ENCODE assay signal across 14 cellular contexts in the genomic region with DNA sequence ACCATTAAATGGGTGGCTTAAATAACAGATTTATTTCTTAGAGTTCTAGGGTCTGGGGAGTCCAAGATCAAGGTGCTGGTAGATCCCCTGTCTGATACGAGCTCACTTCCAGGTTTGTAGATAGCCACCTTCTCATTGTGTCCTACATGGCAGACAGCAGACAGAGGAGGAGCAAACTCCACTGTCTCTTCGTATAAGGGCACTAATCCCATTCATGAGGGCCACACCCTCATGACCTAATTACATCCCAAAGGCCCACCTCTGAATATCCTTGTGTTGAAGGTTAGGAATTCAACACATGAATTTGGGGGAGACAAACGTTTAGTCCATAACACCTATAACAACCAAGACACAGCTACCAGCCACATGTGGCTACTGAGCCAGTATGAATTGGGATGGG. TPM values are rescaled to one million over a fixed set of nuclear protein-coding genes. Genes with fewer than 3 reads are reported as not detected.
A peak's percentile ranks its signal among the peaks of the same experiment; 100 is the strongest.
DNase-seq lines count a peak whose midpoint lies in the region; ATAC-seq, FAIRE-seq and TF ChIP-seq lines count a peak whose summit lies in the region.
"Had no signal": no experiment of that assay in that cellular context is flagged by ENCODE, and none has a peak within 500 bp of the region (broad histone marks: within the 10 kb centered on the region; RNA-seq: fewer than 3 reads in every experiment).

No MANE protein-coding gene starts in this region.

- in situ Hi-C loops in GM13976 (cut with MboI; ENCODE audit: low sequenced_read_pairs, unreplicated experiment): no loop called here
- in situ Hi-C loops in HAP-1 (cut with MboI; ENCODE audit: low sequenced_read_pairs): loop anchor here (5.0 kb wide), 1 partner anchor 248 kb away; the partner anchor contains the start of gene DYNC1H1

- H3K9me3 ChIP-seq in spleen: peaks cover 0 to 8% (median 0%) of the 10 kb centered on the region in 8 donors
- no peaks in the 10 kb centered on the region for H3K9me3 ChIP-seq in HAP-1

- H3K27me3 ChIP-seq in spleen (replicated peaks in 1 of 7): peaks cover 0 to 17% (median 0%) of the 10 kb centered on the region in 7 donors
- no peaks in the 10 kb centered on the region for H3K27me3 ChIP-seq in HAP-1 (ENCODE audit: low read depth)
- H3K27me3 ChIP-seq: BLaER1 had no signal

- H3K4me1 ChIP-seq in spleen (peaks cover 0 to 37% (median 1%) of the 10 kb centered on the region in 6 donors), HAP-1 (no peaks in the 10 kb centered on the region)

- no peak for TF ChIP-seq CTCF in GM13976 (IDR thresholded peaks at IDR 0.05; ENCODE audit: borderline replicate concordance, control extremely low read depth, extremely low read depth, insufficient read depth, missing control alignments)
- TF ChIP-seq CTCF in spleen (IDR thresholded peaks at IDR 0.05 in 8 of 11, conservative IDR thresholded peaks at IDR 0.05 in 3 of 11): no peak

- no peak for ATAC-seq in effector memory CD8-positive, alpha-beta T cell (replicated peaks)

- CTCF ChIA-PET in activated CD4-positive, alpha-beta memory T cell treated with anti-CD3 and anti-CD28 coated beads, Interleukin-2, amount 10 ng/mL, durations not matched to agents 7 days and 5 days (lab: Charles Lee): interaction anchor here (0.7 kb wide), 1 partner anchor 142 kb away, joined by 3 read pairs; no protein-coding TSS in a partner anchor
- CTCF ChIA-PET in activated CD4-positive, alpha-beta memory T cell treated with anti-CD3 and anti-CD28 coated beads for 36 hours (lab: Charles Lee): no interaction called here

- WGBS in spleen, 5 donors: 80 to 91% (median 86%) methylated on average over 3 of the region's 3 CpGs

- H3K27ac Mint-ChIP-seq in activated CD4-positive, alpha-beta memory T cell treated with anti-CD3 and anti-CD28 coated beads, Interleukin-2, amount 10 ng/mL, durations not matched to agents 7 days and 5 days: no peak overlapping the region
- no peak overlapping the region for H3K27ac Mint-ChIP-seq in activated CD4-positive, alpha-beta memory T cell treated with anti-CD3 and anti-CD28 coated beads for 36 hours
- peak overlapping the region; percentile 90 to 91 for H3K27ac Mint-ChIP-seq in effector memory CD8-positive, alpha-beta T cell

- H3K4me3 Mint-ChIP-seq in activated CD4-positive, alpha-beta memory T cell treated with anti-CD3 and anti-CD28 coated beads, Interleukin-2, amount 10 ng/mL, durations not matched to agents 7 days and 5 days: no peak overlapping the region
- H3K4me3 Mint-ChIP-seq in activated CD4-positive, alpha-beta memory T cell treated with anti-CD3 and anti-CD28 coated beads for 36 hours: no peak overlapping the region
- peak overlapping the region in 1 of 2 donors; percentile 14 for H3K4me3 Mint-ChIP-seq in effector memory CD8-positive, alpha-beta T cell

- peak; percentile 3 for DNase-seq in activated CD4-positive, alpha-beta memory T cell treated with anti-CD3 and anti-CD28 coated beads, Interleukin-2, amount 10 ng/mL, durations not matched to agents 7 days and 5 days
- no peak for DNase-seq in activated CD4-positive, alpha-beta memory T cell treated with anti-CD3 and anti-CD28 coated beads for 36 hours
- DNase-seq in GM13976 (ENCODE audit: low spot score) (peak; percentile 3), spleen (no peak), GM12892 (ENCODE audit: insufficient read length) (no peak), AG08395 (ENCODE audit: low spot score) (no peak), HAP-1 (ENCODE audit: low spot score in 2 of 2) (no peak)
- DNase-seq in effector memory CD8-positive, alpha-beta T cell: no peak
- DNase-seq: AML-193, COR-L47, DND-41, GDM1 had no signal

- no peaks in the 10 kb centered on the region for H3K36me3 ChIP-seq in spleen
- no peaks in the 10 kb centered on the region for H3K36me3 ChIP-seq in HAP-1 (replicated peaks)
- H3K36me3 ChIP-seq: BLaER1 had no signal

- H3K27ac ChIP-seq in spleen: peak overlapping the region in 5 of 8 donors; percentile 50 to 87 (median 73)
- H3K27ac ChIP-seq: BLaER1 had no signal

- TF ChIP-seq POLR2A in spleen (IDR thresholded peaks at IDR 0.05): no peak
- no peak for TF ChIP-seq POLR2A in GM12892 (IDR thresholded peaks at IDR 0.05; ENCODE audit: low read depth, low read length)

- intact Hi-C loops in activated CD4-positive, alpha-beta memory T cell treated with anti-CD3 and anti-CD28 coated beads for 36 hours (cut with micrococcal nuclease): no loop called here
- intact Hi-C loops in spleen (cut with DNase I; ENCODE audit: low total_unique reads): no loop called here

- POLR2A ChIA-PET in activated CD4-positive, alpha-beta memory T cell treated with anti-CD3 and anti-CD28 coated beads, Interleukin-2, amount 10 ng/mL, durations not matched to agents 7 days and 5 days (lab: Charles Lee): interaction anchor here (0.9 kb wide), 1 partner anchor 16 kb away, joined by 3 read pairs; no protein-coding TSS in a partner anchor
- POLR2A ChIA-PET in activated CD4-positive, alpha-beta memory T cell treated with anti-CD3 and anti-CD28 coated beads for 36 hours (lab: Charles Lee): no interaction called here

- H3K4me1 Mint-ChIP-seq in activated CD4-positive, alpha-beta memory T cell treated with anti-CD3 and anti-CD28 coated beads, Interleukin-2, amount 10 ng/mL, durations not matched to agents 7 days and 5 days: peaks cover 43% of the 10 kb centered on the region
- H3K4me1 Mint-ChIP-seq in activated CD4-positive, alpha-beta memory T cell treated with anti-CD3 and anti-CD28 coated beads for 36 hours (ENCODE audit: low read depth): peaks cover 17% of the 10 kb centered on the region
- H3K4me1 Mint-ChIP-seq in effector memory CD8-positive, alpha-beta T cell (ENCODE audit: low read depth in 2 of 2): peaks cover 50 to 51% of the 10 kb centered on the region in 2 donors

- no peaks in the 10 kb centered on the region for H3K27me3 Mint-ChIP-seq in activated CD4-positive, alpha-beta memory T cell treated with anti-CD3 and anti-CD28 coated beads, Interleukin-2, amount 10 ng/mL, durations not matched to agents 7 days and 5 days
- no peaks in the 10 kb centered on the region for H3K27me3 Mint-ChIP-seq in activated CD4-positive, alpha-beta memory T cell treated with anti-CD3 and anti-CD28 coated beads for 36 hours
- no peaks in the 10 kb centered on the region for H3K27me3 Mint-ChIP-seq in effector memory CD8-positive, alpha-beta T cell

- H3K9me3 Mint-ChIP-seq in activated CD4-positive, alpha-beta memory T cell treated with anti-CD3 and anti-CD28 coated beads, Interleukin-2, amount 10 ng/mL, durations not matched to agents 7 days and 5 days: peaks cover 8% of the 10 kb centered on the region
- H3K9me3 Mint-ChIP-seq in activated CD4-positive, alpha-beta memory T cell treated with anti-CD3 and anti-CD28 coated beads for 36 hours: peaks cover 7% of the 10 kb centered on the region
- no peaks in the 10 kb centered on the region for H3K9me3 Mint-ChIP-seq in effector memory CD8-positive, alpha-beta T cell

- no peak overlapping the region for H3K4me3 ChIP-seq in spleen
- no peak overlapping the region for H3K4me3 ChIP-seq in HAP-1
- H3K4me3 ChIP-seq: BLaER1 had no signal

- no peak for FAIRE-seq in GM12892 (lab: Jason Lieb, UNC)
- FAIRE-seq: D721Med had no signal

- peaks cover 7% of the 10 kb centered on the region for H3K36me3 Mint-ChIP-seq in activated CD4-positive, alpha-beta memory T cell treated with anti-CD3 and anti-CD28 coated beads, Interleukin-2, amount 10 ng/mL, durations not matched to agents 7 days and 5 days (ENCODE audit: low read depth)
- no peaks in the 10 kb centered on the region for H3K36me3 Mint-ChIP-seq in activated CD4-positive, alpha-beta memory T cell treated with anti-CD3 and anti-CD28 coated beads for 36 hours
- peaks cover 41% of the 10 kb centered on the region for H3K36me3 Mint-ChIP-seq in effector memory CD8-positive, alpha-beta T cell (ENCODE audit: insufficient read depth)

RNA-seq across cellular contexts. Expression of gene PPP2R5C, which starts 47.1 kb away (rescaled TPM):
- 100 to 1,000 TPM; 338 to 348 TPM for total RNA-seq in activated CD4-positive, alpha-beta memory T cell treated with anti-CD3 and anti-CD28 coated beads, Interleukin-2, amount 10 ng/mL, durations not matched to agents 7 days and 5 days
- total RNA-seq in activated CD4-positive, alpha-beta memory T cell treated with anti-CD3 and anti-CD28 coated beads for 36 hours: 100 to 1,000 TPM; 252 to 268 TPM
- 100 to 1,000 TPM; 193 to 322 (median 219) TPM for total RNA-seq in spleen
- polyA plus RNA-seq in spleen: 10 to 100 TPM; 80.8 to 95.3 (median 84.4) TPM
- polyA plus RNA-seq in GM12892 (2012; ENCODE audit: missing spikeins): 106 TPM

Comparison
In these comparisons a context has a peak if more than half of its experiments do, and no peak if none do; other contexts are left out.
1. DNase-seq: peak in activated CD4-positive, alpha-beta memory T cell treated with anti-CD3 and anti-CD28 coated beads, Interleukin-2, amount 10 ng/mL, durations not matched to agents 7 days and 5 days (single experiment) and GM13976 (single experiment); none in activated CD4-positive, alpha-beta memory T cell treated with anti-CD3 and anti-CD28 coated beads for 36 hours (single experiment), effector memory CD8-positive, alpha-beta T cell (0 of 3), spleen (single experiment), GM12892 (single experiment), AG08395 (single experiment) and HAP-1 (0 of 2).
2. H3K27ac Mint-ChIP-seq: peak in effector memory CD8-positive, alpha-beta T cell (2 of 2); none in activated CD4-positive, alpha-beta memory T cell treated with anti-CD3 and anti-CD28 coated beads, Interleukin-2, amount 10 ng/mL, durations not matched to agents 7 days and 5 days (single experiment) and activated CD4-positive, alpha-beta memory T cell treated with anti-CD3 and anti-CD28 coated beads for 36 hours (single experiment).